23 cellular contexts compared by ENCODE assay signal in the genomic region with DNA sequence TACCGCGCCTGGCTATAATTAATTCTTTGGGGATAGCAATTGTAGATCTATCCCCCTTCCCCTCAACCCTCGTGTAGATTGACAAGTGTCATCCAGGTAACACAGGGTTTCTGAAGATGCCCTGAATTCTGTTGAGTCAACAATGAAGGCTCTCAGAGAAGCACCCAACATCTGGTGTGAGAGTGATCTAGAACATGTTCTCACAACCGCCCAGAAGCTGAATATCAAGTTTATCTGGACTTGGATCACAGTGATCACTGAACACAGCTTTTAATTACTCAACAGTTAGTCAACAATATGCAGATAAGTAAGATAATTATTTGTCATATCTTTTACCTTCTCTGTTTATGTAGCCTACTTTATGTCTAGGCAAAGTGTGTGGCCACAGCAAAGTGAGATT.
"Had no signal": no experiment of that assay in that cellular context is flagged by ENCODE, and none has a peak within 500 bp of the region (broad histone marks: within the 10 kb centered on the region; RNA-seq: fewer than 3 reads in every experiment).

No MANE protein-coding gene starts in this region.

- H2AFZ ChIP-seq: neural progenitor cell, parathyroid adenoma had no signal

- H3K4me3 ChIP-seq: colonic mucosa, lower lobe of right lung, neural progenitor cell, prostate gland, right atrium auricular region, stomach, thyroid gland, vagina had no signal

- DNase-seq: colonic mucosa; effector CD8-positive, alpha-beta T cell; endodermal cell; foreskin melanocyte; hypothalamus; immature natural killer cell; left ventricle myocardium superior; lower lobe of right lung; natural killer cell; stimulated activated CD4-positive, alpha-beta T cell treated with anti-CD3 and anti-CD28 coated beads, Interleukin-2, amount 100 ng/mL, for 24 hours; stimulated activated CD4-positive, alpha-beta T cell treated with anti-CD3 and anti-CD28 coated beads, Interleukin-4, amount 100 ng/mL, for 24 hours; stimulated activated naive CD4-positive, alpha-beta T cell treated with Interleukin-2 at 50 U/mL for 16 hours; stomach; thyroid gland; trophoblast cell had no signal

- H3K4me2 ChIP-seq: neural progenitor cell had no signal

- H3K27ac ChIP-seq: colonic mucosa, lower lobe of right lung, parathyroid adenoma, prostate gland, right atrium auricular region, stomach, thyroid gland, vagina had no signal

- H3K79me2 ChIP-seq: parathyroid adenoma had no signal

- H3K4me1 ChIP-seq: colonic mucosa, lower lobe of right lung, parathyroid adenoma, prostate gland, right atrium auricular region, thyroid gland, vagina had no signal

- H3K9ac ChIP-seq: neural progenitor cell, parathyroid adenoma had no signal

- H3K27me3 ChIP-seq: colonic mucosa, neural progenitor cell, right atrium auricular region, stomach, thyroid gland, vagina had no signal

- H3K9me3 ChIP-seq: colonic mucosa, lower lobe of right lung, prostate gland, right atrium auricular region, stomach, thyroid gland, vagina had no signal

- ATAC-seq: left ventricle myocardium superior; lower lobe of right lung; natural killer cell; sciatic nerve; stimulated activated effector memory CD8-positive, alpha-beta T cell treated with anti-CD3 and anti-CD28 coated beads, Interleukin-12 subunit alpha, Interleukin-12 subunit beta, amount 100 ng/mL, for 72 hours had no signal

- FAIRE-seq: keratinocyte had no signal

- H3K36me3 ChIP-seq: colonic mucosa, lower lobe of right lung, neural progenitor cell, prostate gland, right atrium auricular region, stomach, thyroid gland, vagina had no signal
